Comparison of ENCODE assay signal across 9 cellular contexts in genomic region chr17:35799942-35800341, GRCh38. TPM values are rescaled to one million over a fixed set of nuclear protein-coding genes. Genes with fewer than 3 reads are reported as not detected.
DNase-seq lines count a peak whose midpoint lies in the region; ATAC-seq lines count a peak whose summit lies in the region.
"Had no signal": no experiment of that assay in that cellular context is flagged by ENCODE, and none has a peak within 500 bp of the region (broad histone marks: within the 10 kb centered on the region; RNA-seq: fewer than 3 reads in every experiment).

No MANE protein-coding gene starts in this region.

- no peak overlapping the region for H3K4me3 Mint-ChIP-seq in natural killer cell treated with Interleukin-12 subunit alpha and Interleukin-12 subunit beta and Interleukin-15 and Interleukin-18, amount 100 ng/mL, for 72 hours

- ATAC-seq in sciatic nerve (peak; percentile 21), HG03442 (IDR thresholded peaks at IDR 0.05; ENCODE audit: unreplicated experiment) (no peak), HG03095 (IDR thresholded peaks at IDR 0.05; ENCODE audit: unreplicated experiment) (no peak)
- ATAC-seq in natural killer cell treated with Interleukin-12 subunit alpha and Interleukin-12 subunit beta and Interleukin-15 and Interleukin-18, amount 100 ng/mL, for 72 hours: no peak

- peak; percentile 83 for DNase-seq in H4 (ENCODE audit: low spot score)
- DNase-seq in adipocyte (ENCODE audit: low read depth): peak; percentile 88
- peak; percentile 90 for DNase-seq in cardiac septum (ENCODE audit: low spot score)
- DNase-seq in sciatic nerve (ENCODE audit: low spot score): no peak
- no peak for DNase-seq in retina
- no peak for DNase-seq in natural killer cell treated with Interleukin-12 subunit alpha and Interleukin-12 subunit beta and Interleukin-15 and Interleukin-18, amount 100 ng/mL, for 72 hours (ENCODE audit: low spot score)
- DNase-seq: NCI-H2171 had no signal

- H3K9me3 ChIP-seq in adipocyte (ENCODE audit: control insufficient read depth, low read length): no peaks in the 10 kb centered on the region

- no peak overlapping the region for H3K4me3 ChIP-seq in adipocyte (ENCODE audit: low read length)

- peaks cover 9% of the 10 kb centered on the region for H3K4me1 ChIP-seq in adipocyte (ENCODE audit: control insufficient read depth, insufficient read depth, low read length)

- H3K36me3 ChIP-seq in adipocyte (ENCODE audit: control insufficient read depth, insufficient read depth, low read length, severe bottlenecking): no peaks in the 10 kb centered on the region

- peaks cover 9 to 12% of the 10 kb centered on the region in 2 donors for H3K4me1 Mint-ChIP-seq in natural killer cell treated with Interleukin-12 subunit alpha and Interleukin-12 subunit beta and Interleukin-15 and Interleukin-18, amount 100 ng/mL, for 72 hours (ENCODE audit: low read depth in 2 of 2)

- no peaks in the 10 kb centered on the region for H3K9me3 Mint-ChIP-seq in natural killer cell treated with Interleukin-12 subunit alpha and Interleukin-12 subunit beta and Interleukin-15 and Interleukin-18, amount 100 ng/mL, for 72 hours

- intact Hi-C loops in cardiac septum (cut with DNase I): loop anchor here (10.0 kb wide), 1 partner anchor 425 kb away; the partner anchor contains the start of gene SLFN11
- intact Hi-C loops in sciatic nerve (cut with DNase I): no loop called here

- no peaks in the 10 kb centered on the region for H3K36me3 Mint-ChIP-seq in natural killer cell treated with Interleukin-12 subunit alpha and Interleukin-12 subunit beta and Interleukin-15 and Interleukin-18, amount 100 ng/mL, for 72 hours

- H3K27me3 ChIP-seq in adipocyte (replicated peaks; ENCODE audit: control insufficient read depth, insufficient read depth, low read length): peaks cover 43% of the 10 kb centered on the region

- no peak overlapping the region for H3K9ac ChIP-seq in adipocyte (ENCODE audit: low read length)

- peak overlapping the region in 1 of 2 donors; percentile 13 for H3K27ac Mint-ChIP-seq in natural killer cell treated with Interleukin-12 subunit alpha and Interleukin-12 subunit beta and Interleukin-15 and Interleukin-18, amount 100 ng/mL, for 72 hours

- H3K27me3 Mint-ChIP-seq in natural killer cell treated with Interleukin-12 subunit alpha and Interleukin-12 subunit beta and Interleukin-15 and Interleukin-18, amount 100 ng/mL, for 72 hours: peaks cover 24 to 34% of the 10 kb centered on the region in 2 donors

RNA-seq across cellular contexts. Expression of gene MMP28, which starts 4.5 kb away (rescaled TPM):
- total RNA-seq in H4 (2014; rRNA removed; shearing (Covaris generic)): 0.68 TPM in 1 of 2 replicates, not detected in the other
- 1.2 TPM for total RNA-seq in cardiac septum
- total RNA-seq in sciatic nerve: 61.5 TPM
- not detected for total RNA-seq in natural killer cell treated with Interleukin-12 subunit alpha and Interleukin-12 subunit beta and Interleukin-15 and Interleukin-18, amount 100 ng/mL, for 72 hours

RNA-seq across cellular contexts. Expression of gene TAF15, which starts 9.3 kb away (rescaled TPM):
- 17.8 and 19.8 TPM in 2 replicates for total RNA-seq in H4 (2014; rRNA removed; shearing (Covaris generic))
- total RNA-seq in cardiac septum (140 TPM), sciatic nerve (183 TPM)
- 100 to 1,000 TPM; 235 to 249 TPM for total RNA-seq in natural killer cell treated with Interleukin-12 subunit alpha and Interleukin-12 subunit beta and Interleukin-15 and Interleukin-18, amount 100 ng/mL, for 72 hours

RNA-seq across cellular contexts. Expression of gene C17orf50, which starts 39.3 kb away (rescaled TPM):
- not detected in 2 replicates for total RNA-seq in H4 (2014; rRNA removed; shearing (Covaris generic))
- total RNA-seq in cardiac septum (not detected), sciatic nerve (not detected)
- not detected for total RNA-seq in natural killer cell treated with Interleukin-12 subunit alpha and Interleukin-12 subunit beta and Interleukin-15 and Interleukin-18, amount 100 ng/mL, for 72 hours

RNA-seq across cellular contexts. Expression of gene GAS2L2, which starts 46.9 kb away (rescaled TPM):
- 0.04 TPM in 2 replicates for total RNA-seq in H4 (2014; rRNA removed; shearing (Covaris generic))
- total RNA-seq in cardiac septum (0.08 TPM), sciatic nerve (0.13 TPM)
- total RNA-seq in natural killer cell treated with Interleukin-12 subunit alpha and Interleukin-12 subunit beta and Interleukin-15 and Interleukin-18, amount 100 ng/mL, for 72 hours: not detected

Comparison
In these comparisons a context has a peak if more than half of its experiments do, and no peak if none do; other contexts are left out.
1. DNase-seq: peak in H4 (single experiment), adipocyte (single experiment) and cardiac septum (single experiment); none in sciatic nerve (single experiment), retina (single experiment) and natural killer cell treated with Interleukin-12 subunit alpha and Interleukin-12 subunit beta and Interleukin-15 and Interleukin-18, amount 100 ng/mL, for 72 hours (single experiment).
2. RNA of gene MMP28, which starts 4.5 kb away (total RNA-seq): 61.5 TPM in sciatic nerve (single experiment); 1.2 TPM in cardiac septum (single experiment), 0.68 TPM in H4 and not detected in natural killer cell treated with Interleukin-12 subunit alpha and Interleukin-12 subunit beta and Interleukin-15 and Interleukin-18, amount 100 ng/mL, for 72 hours; every median in the first group is over 10 times any median in the second.